Comparison of ENCODE assay signal across 8 cellular contexts in genomic region chr22:26367402-26368245, GRCh38.
DNase-seq lines count a peak whose midpoint lies in the region; ATAC-seq and TF ChIP-seq lines count a peak whose summit lies in the region.

No MANE protein-coding gene starts in this region.

- TF ChIP-seq CTCF in choroid plexus epithelial cell (conservative IDR thresholded peaks at IDR 0.05; ENCODE audit: low read depth, low read length) (peak; percentile 83), mesothelial cell of epicardium (IDR thresholded peaks at IDR 0.05; ENCODE audit: unreplicated experiment) (peak; percentile 89)

- no peaks in the 10 kb centered on the region for H3K4me1 Mint-ChIP-seq in mesothelial cell of epicardium
- peaks cover 6 to 7% of the 10 kb centered on the region in 2 donors for H3K4me1 Mint-ChIP-seq in stimulated activated naive B cell treated with anti-CD40 and anti-IgM and Interleukin-4, amounts not matched to agents 10 μg/mL and 1 μg/mL and 100 μg/mL, for 72 hours

- no peaks in the 10 kb centered on the region for H3K9me3 Mint-ChIP-seq in mesothelial cell of epicardium
- H3K9me3 Mint-ChIP-seq in stimulated activated naive B cell treated with anti-CD40 and anti-IgM and Interleukin-4, amounts not matched to agents 10 μg/mL and 1 μg/mL and 100 μg/mL, for 72 hours: no peaks in the 10 kb centered on the region

- H3K36me3 Mint-ChIP-seq in mesothelial cell of epicardium: no peaks in the 10 kb centered on the region
- no peaks in the 10 kb centered on the region for H3K36me3 Mint-ChIP-seq in stimulated activated naive B cell treated with anti-CD40 and anti-IgM and Interleukin-4, amounts not matched to agents 10 μg/mL and 1 μg/mL and 100 μg/mL, for 72 hours

- H3K27ac Mint-ChIP-seq in mesothelial cell of epicardium: no peak overlapping the region
- no peak overlapping the region for H3K27ac Mint-ChIP-seq in stimulated activated naive B cell treated with anti-CD40 and anti-IgM and Interleukin-4, amounts not matched to agents 10 μg/mL and 1 μg/mL and 100 μg/mL, for 72 hours

- H3K4me3 Mint-ChIP-seq in mesothelial cell of epicardium: no peak overlapping the region
- H3K4me3 Mint-ChIP-seq in stimulated activated naive B cell treated with anti-CD40 and anti-IgM and Interleukin-4, amounts not matched to agents 10 μg/mL and 1 μg/mL and 100 μg/mL, for 72 hours: no peak overlapping the region

- DNase-seq in NCI-H146 (lab: John Stamatoyannopoulos, UW): peak; percentile 25
- no peak for DNase-seq in NCI-H146 treated with DMSO at 0.1 percent for 48 hours (lab: John Stamatoyannopoulos, UW; ENCODE audit: unreplicated experiment)
- peak; percentile 23 for DNase-seq in NCI-H1092 treated with DMSO at 0.1 percent for 48 hours (lab: John Stamatoyannopoulos, UW)
- DNase-seq in activated CD4-positive, alpha-beta T cell treated with anti-CD3 and anti-CD28 coated beads for 24 hours (ENCODE audit: low read depth in 2 of 2): peak; percentile 40 to 55
- peak; percentile 66 for DNase-seq in choroid plexus epithelial cell (ENCODE audit: low read depth)
- DNase-seq in mesothelial cell of epicardium (ENCODE audit: low spot score in 2 of 2, unreplicated experiment in 2 of 2): peak in 1 of 2 experiments; percentile 54
- DNase-seq in stimulated activated naive B cell treated with anti-CD40 and anti-IgM and Interleukin-4, amounts not matched to agents 10 μg/mL and 1 μg/mL and 100 μg/mL, for 72 hours: peak; percentile 21
- DNase-seq in GF-D8 (lab: John Stamatoyannopoulos, UW): no peak

- peak; percentile 70 to 75 for ATAC-seq in stimulated activated naive B cell treated with anti-CD40 and anti-IgM and Interleukin-4, amounts not matched to agents 10 μg/mL and 1 μg/mL and 100 μg/mL, for 72 hours (replicated peaks)

- H3K4me3 ChIP-seq in choroid plexus epithelial cell (ENCODE audit: low read depth, low read length): no peak overlapping the region

- H3K27me3 Mint-ChIP-seq in mesothelial cell of epicardium (ENCODE audit: low read depth): peaks cover 21% of the 10 kb centered on the region
- peaks cover 18 to 37% of the 10 kb centered on the region in 2 donors for H3K27me3 Mint-ChIP-seq in stimulated activated naive B cell treated with anti-CD40 and anti-IgM and Interleukin-4, amounts not matched to agents 10 μg/mL and 1 μg/mL and 100 μg/mL, for 72 hours

Comparison
In these comparisons a context has a peak if more than half of its experiments do, and no peak if none do; other contexts are left out.
1. DNase-seq: peak in NCI-H146 (single experiment), NCI-H1092 treated with DMSO at 0.1 percent for 48 hours (single experiment), activated CD4-positive, alpha-beta T cell treated with anti-CD3 and anti-CD28 coated beads for 24 hours (2 of 2), choroid plexus epithelial cell (single experiment) and stimulated activated naive B cell treated with anti-CD40 and anti-IgM and Interleukin-4, amounts not matched to agents 10 μg/mL and 1 μg/mL and 100 μg/mL, for 72 hours (single experiment); none in NCI-H146 treated with DMSO at 0.1 percent for 48 hours (single experiment) and GF-D8 (single experiment).